In genomic region chr7:34115503-34115902, GRCh38 we compare ENCODE assay signal across 35 cellular contexts.
DNase-seq lines count a peak whose midpoint lies in the region; ATAC-seq, FAIRE-seq and TF ChIP-seq lines count a peak whose summit lies in the region.
"Had no signal": no experiment of that assay in that cellular context is flagged by ENCODE, and none has a peak within 500 bp of the region (broad histone marks: within the 10 kb centered on the region; RNA-seq: fewer than 3 reads in every experiment).

No MANE protein-coding gene starts in this region.

- H2BK5ac ChIP-seq in H1 (ENCODE audit: low read depth, low read length), result no peak overlapping the region

- H3K36me3 Mint-ChIP-seq in endodermal cell (ENCODE audit: low read depth), result peaks cover 21% of the 10 kb centered on the region
- H3K36me3 Mint-ChIP-seq in activated naive CD4-positive, alpha-beta T cell treated with anti-CD3 and anti-CD28 coated beads, Interleukin-2, amount 10 ng/mL, durations not matched to agents 7 days and 5 days, result no peaks in the 10 kb centered on the region
- H3K36me3 Mint-ChIP-seq: CD14-positive monocyte; CD4-positive, alpha-beta memory T cell; CD4-positive, CD25-positive, alpha-beta regulatory T cell; CD8-positive, alpha-beta memory T cell; CD8-positive, alpha-beta T cell had no signal

- H2BK12ac ChIP-seq in H1 (ENCODE audit: low read depth, low read length), result no peak overlapping the region

- H3K36me3 ChIP-seq in SK-N-SH (replicated peaks in 1 of 2; ENCODE audit: control insufficient read depth in 1 of 2, insufficient read depth in 2 of 2, low read length in 1 of 2) (peaks cover 0 to 6% of the 10 kb centered on the region in 2 experiments), H1 (ENCODE audit: control insufficient read depth in 2 of 4, insufficient read depth in 4 of 4, low read length in 3 of 4) (no peaks in the 10 kb centered on the region), endodermal cell (ENCODE audit: control insufficient read depth, insufficient read depth, low read length) (no peaks in the 10 kb centered on the region)
- H3K36me3 ChIP-seq: BE2C; BLaER1; BLaER1 treated with 17β-estradiol and CSF1 and Interleukin-3, amounts not matched to agents 10 nM and 100 nM had no signal

- H3K23ac ChIP-seq in H1 (ENCODE audit: insufficient read length), result no peak overlapping the region

- no peak overlapping the region for H2BK120ac ChIP-seq in H1 (replicated peaks; ENCODE audit: low read depth, low read length)

- H3K27me3 ChIP-seq in SK-N-SH (ENCODE audit: insufficient read depth) (no peaks in the 10 kb centered on the region), H1 (replicated peaks in 1 of 4; ENCODE audit: control insufficient read depth in 3 of 4, extremely low read depth in 1 of 4, insufficient read depth in 3 of 4, low read length in 3 of 4) (no peaks in the 10 kb centered on the region), endodermal cell (ENCODE audit: control insufficient read depth, insufficient read depth, low read length, poor library complexity, severe bottlenecking) (no peaks in the 10 kb centered on the region)
- H3K27me3 ChIP-seq: BE2C; BLaER1; BLaER1 treated with 17β-estradiol and CSF1 and Interleukin-3, amounts not matched to agents 10 nM and 100 nM had no signal

- no peak overlapping the region for H3K56ac ChIP-seq in H1 (replicated peaks; ENCODE audit: insufficient read length, low read depth, low read length)

- H3K79me2 ChIP-seq in SK-N-SH (ENCODE audit: insufficient read depth) (no peaks in the 10 kb centered on the region), H1 (ENCODE audit: control insufficient read depth in 1 of 2, insufficient read depth in 2 of 2, low read length in 2 of 2) (no peaks in the 10 kb centered on the region)

- no peaks in the 10 kb centered on the region for H3K9me2 ChIP-seq in SK-N-SH

- H2BK15ac ChIP-seq in H1 (ENCODE audit: low read length), result no peak overlapping the region

- TF ChIP-seq EP300 in SK-N-SH (IDR thresholded peaks at IDR 0.05; ENCODE audit: borderline replicate concordance in 1 of 2, low read depth in 1 of 2, low read length in 1 of 2), result no peak
- no peak for TF ChIP-seq EP300 in H1 (IDR thresholded peaks at IDR 0.05; ENCODE audit: borderline replicate concordance in 1 of 2, low read depth in 2 of 2, low read length in 2 of 2)

- no peak overlapping the region for H2AFZ ChIP-seq in SK-N-SH (ENCODE audit: low read depth)
- H2AFZ ChIP-seq in H1 (ENCODE audit: low read length), result no peak overlapping the region

- H3K27me3 Mint-ChIP-seq in endodermal cell (ENCODE audit: insufficient read depth), result no peaks in the 10 kb centered on the region
- H3K27me3 Mint-ChIP-seq in activated naive CD4-positive, alpha-beta T cell treated with anti-CD3 and anti-CD28 coated beads, Interleukin-2, amount 10 ng/mL, durations not matched to agents 7 days and 5 days, result no peaks in the 10 kb centered on the region
- H3K27me3 Mint-ChIP-seq: B cell; CD4-positive, alpha-beta memory T cell; CD4-positive, alpha-beta T cell; CD4-positive, CD25-positive, alpha-beta regulatory T cell; CD8-positive, alpha-beta memory T cell had no signal

- no peaks in the 10 kb centered on the region for H3F3A ChIP-seq in SK-N-SH (replicated peaks; ENCODE audit: insufficient read depth)

- CTCF ChIA-PET in SK-N-SH (lab: Yijun Ruan, JAX) (interaction anchor here (3.4 kb wide), 1 partner anchor 18 kb away, joined by 17 read pairs; no protein-coding TSS in a partner anchor), H1 (lab: Charles Lee; ENCODE audit: partially characterized antibody) (interaction anchor here (1.2 kb wide), 1 partner anchor 12 kb away, joined by 3 read pairs; no protein-coding TSS in a partner anchor)
- CTCF ChIA-PET in activated naive CD4-positive, alpha-beta T cell treated with anti-CD3 and anti-CD28 coated beads, Interleukin-2, amount 10 ng/mL, durations not matched to agents 7 days and 5 days (lab: Charles Lee), result no interaction called here

- no peak overlapping the region for H3K4me2 ChIP-seq in SK-N-SH
- no peak overlapping the region for H3K4me2 ChIP-seq in H1 (ENCODE audit: insufficient read depth in 1 of 2, low read depth in 2 of 2, low read length in 2 of 2)
- H3K4me2 ChIP-seq: A549; BLaER1; BLaER1 treated with 17β-estradiol and CSF1 and Interleukin-3, amounts not matched to agents 10 nM and 100 nM had no signal

- no peaks in the 10 kb centered on the region for H4K20me1 ChIP-seq in SK-N-SH (ENCODE audit: insufficient read depth)
- no peaks in the 10 kb centered on the region for H4K20me1 ChIP-seq in H1 (replicated peaks in 1 of 2; ENCODE audit: control insufficient read depth in 1 of 2, insufficient read depth in 2 of 2, low read length in 2 of 2)
- H4K20me1 ChIP-seq: BLaER1; BLaER1 treated with 17β-estradiol and CSF1 and Interleukin-3, amounts not matched to agents 10 nM and 100 nM had no signal

- no peaks in the 10 kb centered on the region for H3K4me1 Mint-ChIP-seq in endodermal cell
- H3K4me1 Mint-ChIP-seq in activated naive CD4-positive, alpha-beta T cell treated with anti-CD3 and anti-CD28 coated beads, Interleukin-2, amount 10 ng/mL, durations not matched to agents 7 days and 5 days, result no peaks in the 10 kb centered on the region
- H3K4me1 Mint-ChIP-seq: B cell; CD14-positive monocyte; CD4-positive, alpha-beta memory T cell; CD4-positive, CD25-positive, alpha-beta regulatory T cell; CD8-positive, alpha-beta memory T cell had no signal

- H3K4me3 ChIP-seq in SK-N-SH (ENCODE audit: low read depth in 2 of 2, low read length in 1 of 2), result no peak overlapping the region
- no peak overlapping the region for H3K4me3 ChIP-seq in H1 (ENCODE audit: extremely low read depth in 1 of 4, insufficient read depth in 2 of 4, low read depth in 3 of 4, low read length in 4 of 4)
- H3K4me3 ChIP-seq in endodermal cell (ENCODE audit: low read length), result peak overlapping the region; percentile 32
- H3K4me3 ChIP-seq: A549; BLaER1; BLaER1 treated with 17β-estradiol and CSF1 and Interleukin-3, amounts not matched to agents 10 nM and 100 nM had no signal

- H3K27ac Mint-ChIP-seq in endodermal cell, result no peak overlapping the region
- H3K27ac Mint-ChIP-seq in activated naive CD4-positive, alpha-beta T cell treated with anti-CD3 and anti-CD28 coated beads, Interleukin-2, amount 10 ng/mL, durations not matched to agents 7 days and 5 days, result no peak overlapping the region
- H3K27ac Mint-ChIP-seq: B cell; CD14-positive monocyte; CD4-positive, alpha-beta memory T cell; CD4-positive, alpha-beta T cell; CD4-positive, CD25-positive, alpha-beta regulatory T cell; CD8-positive, alpha-beta memory T cell; CD8-positive, alpha-beta T cell had no signal

- no peaks in the 10 kb centered on the region for H3K4me1 ChIP-seq in SK-N-SH (ENCODE audit: control insufficient read depth in 1 of 2, insufficient read depth in 2 of 2, low read depth in 1 of 2, low read length in 1 of 2)
- H3K4me1 ChIP-seq in H1 (replicated peaks in 1 of 4; ENCODE audit: control insufficient read depth in 3 of 4, insufficient read depth in 4 of 4, low read length in 3 of 4), result 0 out of 7 replicates have a peak, but pooled peaks cover 0 to 2% (median 0%) of the 10 kb centered on the region in 4 experiments
- H3K4me1 ChIP-seq in endodermal cell (ENCODE audit: control insufficient read depth, insufficient read depth, low read length), result no peaks in the 10 kb centered on the region
- H3K4me1 ChIP-seq: A549; BE2C; BLaER1 treated with 17β-estradiol and CSF1 and Interleukin-3, amounts not matched to agents 10 nM and 100 nM; Caco-2 had no signal

- no peaks in the 10 kb centered on the region; the same call in 1 of the 2 replicates for H3K23me2 ChIP-seq in H1 (ENCODE audit: low read depth, low read length)

- WGBS in SK-N-SH (ENCODE audit: low lambda C conversion rate), result 9% methylated on average over 1 of the region's 1 CpG
- 90% methylated on average over 1 of the region's 1 CpG; no CpG with 5 or more reads in 1 of the 2 experiments for WGBS in H1 (ENCODE audit: extremely low coverage in 1 of 2, insufficient coverage in 1 of 2, insufficient read length in 1 of 2, insufficient replicate concordance in 2 of 2, low coverage in 1 of 2, low lambda C conversion rate in 2 of 2, missing lambda C conversion rate in 1 of 2), 2 experiments
- 95 to 100% methylated on average over 1 of the region's 1 CpG for WGBS in endodermal cell (ENCODE audit: insufficient coverage in 1 of 2, insufficient read length in 1 of 2), 2 experiments

- no peak for FAIRE-seq in H1 (lab: Jason Lieb, UNC)
- FAIRE-seq: A204.1, A549, D721Med had no signal

- TF ChIP-seq CTCF in SK-N-SH (IDR thresholded peaks at IDR 0.05), result no peak
- TF ChIP-seq CTCF in H1 (IDR thresholded peaks at IDR 0.05; ENCODE audit: control extremely low read depth in 1 of 3, insufficient read depth in 1 of 3, low read depth in 1 of 3, low read length in 3 of 3), result no peak
- TF ChIP-seq CTCF in endodermal cell (conservative IDR thresholded peaks at IDR 0.05), result no peak

- no peak overlapping the region for H2BK20ac ChIP-seq in H1 (ENCODE audit: low read length)

- no peaks in the 10 kb centered on the region for H3K9me3 ChIP-seq in SK-N-SH
- H3K9me3 ChIP-seq in H1 (ENCODE audit: insufficient read depth in 2 of 2, low read depth in 1 of 2, low read length in 1 of 2), result no peaks in the 10 kb centered on the region; a peak in 1 of 4 replicates
- H3K9me3 ChIP-seq in endodermal cell (ENCODE audit: control insufficient read depth, low read length), result peaks cover 13% of the 10 kb centered on the region
- H3K9me3 ChIP-seq: BE2C had no signal

- no peak overlapping the region for H3K18ac ChIP-seq in H1 (ENCODE audit: extremely low read depth, low read length)

- no peak overlapping the region for H3K4me3 Mint-ChIP-seq in endodermal cell
- H3K4me3 Mint-ChIP-seq in activated naive CD4-positive, alpha-beta T cell treated with anti-CD3 and anti-CD28 coated beads, Interleukin-2, amount 10 ng/mL, durations not matched to agents 7 days and 5 days, result no peak overlapping the region
- H3K4me3 Mint-ChIP-seq: B cell; CD14-positive monocyte; CD4-positive, alpha-beta memory T cell; CD4-positive, alpha-beta T cell; CD4-positive, CD25-positive, alpha-beta regulatory T cell; CD8-positive, alpha-beta memory T cell; CD8-positive, alpha-beta T cell had no signal

- POLR2A ChIA-PET in SK-N-SH (lab: Yijun Ruan, JAX), result no interaction called here
- POLR2A ChIA-PET in H1 (lab: Charles Lee; ENCODE audit: partially characterized antibody), result no interaction called here

- peaks cover 10% of the 10 kb centered on the region for H3K9me3 Mint-ChIP-seq in endodermal cell
- H3K9me3 Mint-ChIP-seq in activated naive CD4-positive, alpha-beta T cell treated with anti-CD3 and anti-CD28 coated beads, Interleukin-2, amount 10 ng/mL, durations not matched to agents 7 days and 5 days, result peaks cover 2% of the 10 kb centered on the region

- no peak overlapping the region for H4K8ac ChIP-seq in H1 (ENCODE audit: extremely low read depth, insufficient read depth, low read length)

- H3K9ac ChIP-seq in SK-N-SH (no peak overlapping the region), H1 (replicated peaks in 1 of 4; ENCODE audit: extremely low read depth in 1 of 4, low read depth in 3 of 4, low read length in 3 of 4) (no peak overlapping the region), endodermal cell (ENCODE audit: extremely low read depth, low read length, poor library complexity, severe bottlenecking) (no peak overlapping the region)
- H3K9ac ChIP-seq: BLaER1; BLaER1 treated with 17β-estradiol and CSF1 and Interleukin-3, amounts not matched to agents 10 nM and 100 nM had no signal

- no peak for ATAC-seq in SK-N-SH treated with all-trans-retinoic acid at 6 μM for 48 hours
- ATAC-seq: A549; CD8-positive, alpha-beta T cell had no signal

- H3K79me1 ChIP-seq in H1 (ENCODE audit: low read depth, low read length), result no peaks in the 10 kb centered on the region

- H4K5ac ChIP-seq in H1 (ENCODE audit: insufficient read length, low read depth, low read length), result no peak overlapping the region

- H4K91ac ChIP-seq in H1 (replicated peaks; ENCODE audit: insufficient read length, low read length), result no peak overlapping the region

- TF ChIP-seq RAD21 in SK-N-SH (IDR thresholded peaks at IDR 0.05; ENCODE audit: low read length) (no peak), H1 (IDR thresholded peaks at IDR 0.05 in 1 of 2, conservative IDR thresholded peaks at IDR 0.05 in 1 of 2; ENCODE audit: low read depth in 2 of 2, low read length in 2 of 2) (no peak)

- no peak overlapping the region for H3K14ac ChIP-seq in H1 (ENCODE audit: insufficient read length)

- H3K27ac ChIP-seq in SK-N-SH (ENCODE audit: low read depth in 2 of 2, low read length in 1 of 2) (no peak overlapping the region), H1 (ENCODE audit: low read depth, low read length) (no peak overlapping the region), endodermal cell (ENCODE audit: low read depth, low read length) (no peak overlapping the region)
- H3K27ac ChIP-seq: 22Rv1; A549; BLaER1; BLaER1 treated with 17β-estradiol and CSF1 and Interleukin-3, amounts not matched to agents 10 nM and 100 nM; C4-2B had no signal

- H3K4ac ChIP-seq in H1 (replicated peaks; ENCODE audit: insufficient read length, low read depth, low read length), result no peak overlapping the region

- no peak for TF ChIP-seq POLR2A in H1 (IDR thresholded peaks at IDR 0.05; ENCODE audit: control extremely low read depth in 1 of 2, low read depth in 2 of 2, low read length in 2 of 2)

- no peak for DNase-seq in SK-N-SH
- DNase-seq in H1 (ENCODE audit: low read depth in 1 of 2, low spot score in 2 of 2), result no peak
- no peak for DNase-seq in endodermal cell
- DNase-seq in NCI-H128 (lab: John Stamatoyannopoulos, UW; ENCODE audit: unreplicated experiment), result no peak
- DNase-seq in activated naive CD4-positive, alpha-beta T cell treated with anti-CD3 and anti-CD28 coated beads, Interleukin-2, amount 10 ng/mL, durations not matched to agents 7 days and 5 days, result no peak
- DNase-seq: 8988T; ACHN; AML-193; BE2C; C1 segment of cervical spinal cord; Caco-2; Calu3; CD4-positive, alpha-beta memory T cell; CD4-positive, alpha-beta T cell; CD4-positive, CD25-positive, alpha-beta regulatory T cell; CD8-positive, alpha-beta memory T cell; CD8-positive, alpha-beta T cell; COR-L47; DMS 273 treated with DMSO at 0.1 percent for 48 hours; DMS153; DMS53; DMS79; DMS79 treated with DMSO at 0.1 percent for 48 hours; DND-41; EL had no signal

- H2AK5ac ChIP-seq in H1 (ENCODE audit: low read depth, low read length), result no peak overlapping the region
